8 cellular contexts compared by ENCODE assay signal in the genomic region with DNA sequence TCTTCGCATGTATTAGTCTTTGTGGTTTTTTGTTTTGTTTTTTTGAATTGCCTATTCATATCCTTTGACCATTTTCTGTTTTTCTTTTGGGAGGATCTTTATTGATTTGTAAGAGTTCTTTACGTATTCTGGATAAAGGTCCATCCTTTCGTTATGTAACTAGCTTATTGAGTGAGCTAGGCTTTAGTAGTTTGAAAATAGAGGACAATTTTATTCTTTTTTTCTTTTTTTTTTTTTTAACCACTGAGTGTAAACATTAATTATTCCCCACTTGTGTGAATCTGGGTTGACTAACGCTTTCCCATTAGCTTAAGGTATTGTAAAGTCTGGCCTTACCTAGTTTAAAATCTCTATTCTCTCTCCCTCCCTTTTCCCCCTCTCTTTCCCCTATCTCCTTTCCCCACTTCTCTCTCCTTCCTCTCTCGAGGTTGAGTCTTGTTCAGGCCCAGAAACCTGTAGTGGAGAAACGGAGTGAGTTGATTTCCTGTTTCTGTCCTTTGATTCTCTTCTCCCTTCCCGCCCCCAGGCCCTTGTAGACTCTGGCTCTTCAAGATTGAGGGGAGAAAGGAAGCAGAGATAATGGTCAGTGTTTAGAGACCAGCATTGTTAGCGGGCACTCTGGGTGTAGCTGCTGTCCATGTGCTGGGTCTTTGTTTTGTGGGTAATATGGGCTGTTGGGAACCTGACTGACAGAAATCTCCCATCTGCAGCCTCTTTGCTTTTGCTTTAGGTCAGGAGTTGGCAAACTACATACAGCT. TPM values are rescaled to one million over a fixed set of nuclear protein-coding genes. Genes with fewer than 3 reads are reported as not detected.
DNase-seq lines count a peak whose midpoint lies in the region; ATAC-seq and TF ChIP-seq lines count a peak whose summit lies in the region.

No MANE protein-coding gene starts in this region.

- H3K27ac ChIP-seq in iPS DF 6.9 (ENCODE audit: low read length) (no peak overlapping the region), gastrocnemius medialis (peak overlapping the region; percentile 88 to 99 (median 94))

- H3K4me3 ChIP-seq in iPS DF 6.9 (ENCODE audit: low read length) (peak overlapping the region; percentile 65; the same call in 1 of the 2 replicates), gastrocnemius medialis (peak overlapping the region; percentile 67 to 87 (median 80))

- H3K4me1 ChIP-seq in iPS DF 6.9 (ENCODE audit: control insufficient read depth, insufficient read depth, low read length) (0 out of 2 replicates have a peak, but pooled peaks cover 1% of the 10 kb centered on the region), gastrocnemius medialis (peaks cover 42 to 55% of the 10 kb centered on the region in 2 donors)

- intact Hi-C loops in gastrocnemius medialis (cut with DNase I; ENCODE audit: low total_unique reads): loop anchor here (2.0 to 5.0 kb wide), 3 partner anchors 63 to 1434 kb away; partner anchors contain the start of gene CHAF1B

- H3K9me3 ChIP-seq in iPS DF 6.9 (ENCODE audit: control insufficient read depth, insufficient read depth, low read length) (no peaks in the 10 kb centered on the region), gastrocnemius medialis (no peaks in the 10 kb centered on the region)

- peak overlapping the region; percentile 97 for H3K27ac Mint-ChIP-seq in activated naive CD8-positive, alpha-beta T cell

- peaks cover 46% of the 10 kb centered on the region for H3K4me1 Mint-ChIP-seq in activated naive CD8-positive, alpha-beta T cell (ENCODE audit: low read depth)

- H3K4me3 Mint-ChIP-seq in activated naive CD8-positive, alpha-beta T cell: peak overlapping the region; percentile 95

- in situ Hi-C loops in gastrocnemius medialis (cut with MboI; ENCODE audit: low sequenced_read_pairs in 4 of 4): loop anchor here in 3 of 4 donors (10.0 kb wide), 2 partner anchors 167 to 177 kb away; partner anchors contain the start of gene DOP1B (in 1 of the 3)

- WGBS in iPS DF 6.9 (ENCODE audit: insufficient coverage, insufficient read length): no CpG with 5 or more reads among the region's 8 CpGs

- TF ChIP-seq POLR2A in gastrocnemius medialis (IDR thresholded peaks at IDR 0.05): no peak

- H3K27me3 ChIP-seq in iPS DF 6.9 (ENCODE audit: control insufficient read depth, insufficient read depth, low read length) (no peaks in the 10 kb centered on the region), gastrocnemius medialis (no peaks in the 10 kb centered on the region)

- H3K9me3 Mint-ChIP-seq in activated naive CD8-positive, alpha-beta T cell (ENCODE audit: low read depth): no peaks in the 10 kb centered on the region

- no peaks in the 10 kb centered on the region for H3K27me3 Mint-ChIP-seq in activated naive CD8-positive, alpha-beta T cell

- peaks cover 4% of the 10 kb centered on the region for H3K36me3 Mint-ChIP-seq in activated naive CD8-positive, alpha-beta T cell

- H3K36me3 ChIP-seq in iPS DF 6.9 (ENCODE audit: control insufficient read depth, insufficient read depth, low read length) (no peaks in the 10 kb centered on the region), gastrocnemius medialis (no peaks in the 10 kb centered on the region)

- TF ChIP-seq CTCF in gastrocnemius medialis (IDR thresholded peaks at IDR 0.05 in 4 of 5, conservative IDR thresholded peaks at IDR 0.05 in 1 of 5): no peak

- peak; percentile 15 for DNase-seq in stimulated activated CD4-positive, alpha-beta T cell treated with anti-CD3 and anti-CD28 coated beads, Interleukin-15, amount 100 ng/mL, for 24 hours
- no peak for DNase-seq in stimulated activated CD4-positive, alpha-beta T cell treated with anti-CD3 and anti-CD28 coated beads, Interleukin-12 subunit alpha, Interleukin-12 subunit beta, amount 100 ng/mL, for 4 hours
- DNase-seq in NCI-H446 (lab: John Stamatoyannopoulos, UW) (peak; percentile 24 to 57), iPS DF 6.9 (ENCODE audit: low read depth, low spot score) (no peak), gastrocnemius medialis (peak in 1 of 2 donors; percentile 49)
- no peak for DNase-seq in stimulated activated CD4-positive, alpha-beta T cell treated with anti-CD3 and anti-CD28 coated beads, Interleukin-2, amount 100 ng/mL, for 48 hours

- ATAC-seq in gastrocnemius medialis (no peak), GM19035 (IDR thresholded peaks at IDR 0.05; ENCODE audit: unreplicated experiment) (no peak)

RNA-seq across cellular contexts. Expression of gene MORC3, which starts 1.5 kb away (rescaled TPM):
- 10 to 100 TPM; 28.1 to 35.5 (median 31.7) TPM for total RNA-seq in gastrocnemius medialis

Comparison
In these comparisons a context has a peak if more than half of its experiments do, and no peak if none do; other contexts are left out.
1. DNase-seq: peak in stimulated activated CD4-positive, alpha-beta T cell treated with anti-CD3 and anti-CD28 coated beads, Interleukin-15, amount 100 ng/mL, for 24 hours (single experiment) and NCI-H446 (2 of 2); none in stimulated activated CD4-positive, alpha-beta T cell treated with anti-CD3 and anti-CD28 coated beads, Interleukin-12 subunit alpha, Interleukin-12 subunit beta, amount 100 ng/mL, for 4 hours (single experiment), iPS DF 6.9 (single experiment) and stimulated activated CD4-positive, alpha-beta T cell treated with anti-CD3 and anti-CD28 coated beads, Interleukin-2, amount 100 ng/mL, for 48 hours (0 of 2).